Comparison of ENCODE assay signal across 7 cellular contexts in genomic region chr11:80837051-80837450, GRCh38.
"Had no signal": no experiment of that assay in that cellular context is flagged by ENCODE, and none has a peak within 500 bp of the region (broad histone marks: within the 10 kb centered on the region; RNA-seq: fewer than 3 reads in every experiment).

No MANE protein-coding gene starts in this region.

- H3K27ac ChIP-seq: HL-60, KMS-11 had no signal

- DNase-seq: H9, HCEC 1CT, KBM-7 had no signal

- ATAC-seq: GM23338, HepG2 had no signal

- H3K4me2 ChIP-seq: GM23338, KMS-11 had no signal

- H3K9ac ChIP-seq: KMS-11 had no signal

- H3K4me3 ChIP-seq: GM23338 had no signal
